ENCODE assay signal across 9 cellular contexts in the genomic region with DNA sequence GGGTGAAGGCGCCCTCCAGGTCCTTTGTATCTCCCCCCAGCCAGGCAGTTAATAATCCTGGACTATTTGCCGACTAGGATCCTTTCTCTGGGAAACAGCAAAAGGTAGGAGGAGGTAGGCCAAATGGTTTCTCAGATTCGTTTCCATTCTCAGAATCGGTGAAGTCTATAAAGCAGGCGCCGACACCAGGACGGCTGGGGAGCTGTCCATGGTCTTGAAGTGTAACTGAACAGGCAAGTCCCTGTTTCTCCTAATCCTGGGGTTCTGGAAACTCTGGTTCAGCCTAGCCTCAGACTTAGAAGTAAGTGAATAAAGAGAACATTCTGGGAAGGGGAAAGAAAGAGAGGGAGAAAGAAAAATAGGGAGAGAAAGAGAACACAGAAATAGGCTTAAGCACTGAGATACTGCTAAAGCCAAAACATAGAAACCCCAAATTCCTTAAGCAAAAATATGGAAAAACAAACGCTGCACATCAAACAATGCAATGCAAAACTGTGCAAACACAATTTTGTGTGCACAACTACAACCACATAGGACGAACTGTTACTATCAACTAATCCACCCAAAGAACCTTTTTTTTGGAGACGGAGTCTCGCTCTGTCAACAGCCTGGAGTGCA. TPM values are rescaled to one million over a fixed set of nuclear protein-coding genes. Genes with fewer than 3 reads are reported as not detected.
DNase-seq lines count a peak whose midpoint lies in the region; ATAC-seq and TF ChIP-seq lines count a peak whose summit lies in the region.
"Had no signal": no experiment of that assay in that cellular context is flagged by ENCODE, and none has a peak within 500 bp of the region (broad histone marks: within the 10 kb centered on the region; RNA-seq: fewer than 3 reads in every experiment).

No MANE protein-coding gene starts in this region.

- H3K4me1 ChIP-seq in adrenal gland (replicated peaks in 1 of 2), result no peaks in the 10 kb centered on the region
- H3K4me1 ChIP-seq in left lung, result no peaks in the 10 kb centered on the region
- H3K4me1 ChIP-seq in aorta (ENCODE audit: control insufficient read depth in 1 of 2, insufficient read depth in 2 of 2, low read length in 2 of 2), result no peaks in the 10 kb centered on the region
- H3K4me1 ChIP-seq: parathyroid adenoma had no signal

- H3K27me3 ChIP-seq in adrenal gland (no peaks in the 10 kb centered on the region), left lung (peaks cover 0 to 72% of the 10 kb centered on the region in 2 donors), aorta (ENCODE audit: control insufficient read depth in 1 of 2, insufficient read depth in 2 of 2, low read length in 1 of 2) (no peaks in the 10 kb centered on the region)

- H3K36me3 ChIP-seq in adrenal gland (replicated peaks in 1 of 2) (no peaks in the 10 kb centered on the region), left lung (no peaks in the 10 kb centered on the region), aorta (ENCODE audit: control insufficient read depth in 1 of 2, insufficient read depth in 2 of 2, low read length in 1 of 2) (no peaks in the 10 kb centered on the region)

- ATAC-seq in left lung (peak; percentile 85), aorta (ENCODE audit: low FRiP score) (no peak), GM19351 (IDR thresholded peaks at IDR 0.05; ENCODE audit: unreplicated experiment) (no peak)

- no peak for TF ChIP-seq CTCF in adrenal gland (IDR thresholded peaks at IDR 0.05)
- TF ChIP-seq CTCF in left lung (IDR thresholded peaks at IDR 0.05), result no peak

- intact Hi-C loops in adrenal gland (cut with DNase I), result no loop called here
- intact Hi-C loops in left lung (cut with DNase I), result no loop called here
- intact Hi-C loops in aorta (cut with DNase I), result no loop called here

- H3K27ac ChIP-seq in adrenal gland, result no peak overlapping the region
- no peak overlapping the region for H3K27ac ChIP-seq in left lung
- no peak overlapping the region for H3K27ac ChIP-seq in aorta (ENCODE audit: low read depth in 1 of 2, low read length in 2 of 2)
- H3K27ac ChIP-seq: parathyroid adenoma had no signal

- 29 to 38% (median 34%) methylated on average over 11 of the region's 11 CpGs for WGBS in adrenal gland, 4 donors
- WGBS in aorta, 2 donors, result 30 to 31% methylated on average over 11 of the region's 11 CpGs

- DNase-seq in CMK (ENCODE audit: low read depth) (peak; percentile 25), LoVo (ENCODE audit: low spot score) (peak; percentile 67), adrenal gland (peak; percentile 57 to 83 (median 75)), left lung (peak in 1 of 2 donors; percentile 47), aorta (peak; percentile 71 to 82), SHP77 treated with DMSO at 0.1 percent for 48 hours (lab: John Stamatoyannopoulos, UW) (no peak), NCI-H1436 (lab: John Stamatoyannopoulos, UW) (no peak)

- no peak for TF ChIP-seq POLR2A in adrenal gland (IDR thresholded peaks at IDR 0.05)

- H3K9me3 ChIP-seq in adrenal gland (replicated peaks in 1 of 3) (no peaks in the 10 kb centered on the region), left lung (no peaks in the 10 kb centered on the region), aorta (ENCODE audit: control insufficient read depth, low read length) (no peaks in the 10 kb centered on the region)

- no peak overlapping the region for H3K4me3 ChIP-seq in adrenal gland
- H3K4me3 ChIP-seq in left lung, result no peak overlapping the region
- H3K4me3 ChIP-seq in aorta (ENCODE audit: low read length in 2 of 2), result no peak overlapping the region

RNA-seq across cellular contexts. Expression of a gene that starts 11.1 kb away (rescaled TPM):
- total RNA-seq in adrenal gland (10 to 100 TPM in 2 of 8 donors, 1 to 10 TPM in 1, under 1 TPM in 4, not detected in 1; 0.18 to 11.1 (median 0.99) TPM), left lung (under 1 TPM; 0.08 to 0.26 TPM), aorta (not detected)
- polyA plus RNA-seq in adrenal gland (10 to 100 TPM in 2 of 3 donors, 1 to 10 TPM in 1; 4.7 to 18.3 (median 14.8) TPM), aorta (under 1 TPM in 1 of 2 donors, not detected in 1; 0.08 TPM)

RNA-seq across cellular contexts. Expression of a gene that starts 20.1 kb away (rescaled TPM):
- total RNA-seq in adrenal gland (not detected), left lung (under 1 TPM; 0.12 to 0.13 TPM), aorta (not detected)
- polyA plus RNA-seq in adrenal gland (under 1 TPM in 1 of 3 donors, not detected in 2; 0.09 TPM), aorta (not detected)

Comparison
In these comparisons a context has a peak if more than half of its experiments do, and no peak if none do; other contexts are left out.
1. DNase-seq: peak in CMK (single experiment), LoVo (single experiment), adrenal gland (7 of 7) and aorta (2 of 2); none in SHP77 treated with DMSO at 0.1 percent for 48 hours (single experiment) and NCI-H1436 (single experiment).